21 cellular contexts compared by ENCODE assay signal in the genomic region with DNA sequence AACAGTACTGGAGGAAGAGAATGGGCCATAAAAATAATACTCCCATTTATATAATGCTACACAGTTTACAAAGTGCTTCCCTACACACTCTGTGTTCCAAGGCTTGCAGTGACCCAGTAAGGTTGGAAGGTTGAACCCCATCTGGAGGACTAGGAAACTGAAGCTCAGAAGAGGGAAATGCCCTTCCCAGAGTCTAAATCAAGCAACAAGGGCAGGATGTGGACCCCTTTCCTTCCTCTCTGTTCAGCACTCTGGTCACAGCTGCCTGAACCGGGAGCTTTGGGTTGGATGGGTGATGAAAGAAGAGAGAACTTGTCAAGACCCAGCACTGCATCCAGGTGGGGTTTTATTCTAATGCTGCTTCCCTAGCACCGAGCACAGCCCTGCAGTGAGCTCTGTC. TPM values are rescaled to one million over a fixed set of nuclear protein-coding genes. Genes with fewer than 3 reads are reported as not detected.
DNase-seq lines count a peak whose midpoint lies in the region; TF ChIP-seq lines count a peak whose summit lies in the region.
"Had no signal": no experiment of that assay in that cellular context is flagged by ENCODE, and none has a peak within 500 bp of the region (broad histone marks: within the 10 kb centered on the region; RNA-seq: fewer than 3 reads in every experiment).

No MANE protein-coding gene starts in this region.

- H3K4me3 ChIP-seq in BLaER1 treated with 17β-estradiol and CSF1 and Interleukin-3, amounts not matched to agents 10 nM and 100 nM: peak overlapping the region in 3 of 10 experiments; percentile 1 to 17 (median 6); a peak in 2 of 20 replicates
- H3K4me3 ChIP-seq in PC-9 (no peak overlapping the region), esophagus muscularis mucosa (no peak overlapping the region)
- H3K4me3 ChIP-seq: GM23248 had no signal

- no peaks in the 10 kb centered on the region for H3K9me3 ChIP-seq in BLaER1 treated with 17β-estradiol and CSF1 and Interleukin-3, amounts not matched to agents 10 nM and 100 nM (replicated peaks in 1 of 11)
- H3K9me3 ChIP-seq in PC-9 (ENCODE audit: insufficient read depth, low read depth) (no peaks in the 10 kb centered on the region), esophagus muscularis mucosa (no peaks in the 10 kb centered on the region)

- H3K4me3 Mint-ChIP-seq in dendritic cell treated with granulocyte-macrophage colony-stimulating factor and Interleukin-4, amounts not matched to agents 40 ng/mL and 50 ng/mL, for 4 days: no peak overlapping the region
- no peak overlapping the region for H3K4me3 Mint-ChIP-seq in endothelial cell (ENCODE audit: unreplicated experiment)
- H3K4me3 Mint-ChIP-seq: CD14-positive monocyte; CD4-positive, alpha-beta T cell; CD8-positive, alpha-beta memory T cell had no signal

- no peak for TF ChIP-seq CTCF in endothelial cell (IDR thresholded peaks at IDR 0.05; ENCODE audit: unreplicated experiment)
- TF ChIP-seq CTCF in PC-9 (conservative IDR thresholded peaks at IDR 0.05): no peak
- TF ChIP-seq CTCF in esophagus muscularis mucosa (IDR thresholded peaks at IDR 0.05): no peak

- H3K27me3 ChIP-seq in BLaER1 treated with 17β-estradiol and CSF1 and Interleukin-3, amounts not matched to agents 10 nM and 100 nM: no peaks in the 10 kb centered on the region
- no peaks in the 10 kb centered on the region for H3K27me3 ChIP-seq in PC-9 (ENCODE audit: insufficient read depth, low read depth)
- H3K27me3 ChIP-seq in esophagus muscularis mucosa: no peaks in the 10 kb centered on the region

- intact Hi-C loops in dendritic cell treated with granulocyte-macrophage colony-stimulating factor and Interleukin-4, amounts not matched to agents 40 ng/mL and 50 ng/mL, for 4 days (cut with micrococcal nuclease): no loop called here
- intact Hi-C loops in PC-9 (cut with micrococcal nuclease; ENCODE audit: unreplicated experiment) (no loop called here), esophagus muscularis mucosa (cut with DNase I) (no loop called here), posterior cingulate gyrus (cut with DNase I) (no loop called here)

- no peaks in the 10 kb centered on the region for H3K36me3 Mint-ChIP-seq in dendritic cell treated with granulocyte-macrophage colony-stimulating factor and Interleukin-4, amounts not matched to agents 40 ng/mL and 50 ng/mL, for 4 days (ENCODE audit: low read depth)
- no peaks in the 10 kb centered on the region for H3K36me3 Mint-ChIP-seq in endothelial cell (ENCODE audit: low read depth, unreplicated experiment)
- H3K36me3 Mint-ChIP-seq: CD14-positive monocyte; CD8-positive, alpha-beta memory T cell had no signal

- peak; percentile 26 for DNase-seq in endothelial cell (ENCODE audit: low spot score)
- peak; percentile 26 for DNase-seq in pulmonary artery endothelial cell (ENCODE audit: low read depth, low spot score)
- no peak for DNase-seq in PC-9
- no peak for DNase-seq in esophagus muscularis mucosa (ENCODE audit: extremely low spot score)
- DNase-seq in posterior cingulate gyrus: no peak
- DNase-seq: Calu3; CD4-positive, alpha-beta T cell; CD8-positive, alpha-beta memory T cell; DMS53; DMS79 treated with DMSO at 0.1 percent for 48 hours; GF-D8; HCEC 1CT had no signal

- peaks cover 52 to 72% (median 62%) of the 10 kb centered on the region in 10 experiments for H3K4me1 ChIP-seq in BLaER1 treated with 17β-estradiol and CSF1 and Interleukin-3, amounts not matched to agents 10 nM and 100 nM
- H3K4me1 ChIP-seq in PC-9 (replicated peaks; ENCODE audit: insufficient read depth) (no peaks in the 10 kb centered on the region), esophagus muscularis mucosa (no peaks in the 10 kb centered on the region)

- H2AFZ ChIP-seq in PC-9: no peak overlapping the region
- H2AFZ ChIP-seq: GM23248 had no signal

- no peaks in the 10 kb centered on the region for H3K9me3 Mint-ChIP-seq in dendritic cell treated with granulocyte-macrophage colony-stimulating factor and Interleukin-4, amounts not matched to agents 40 ng/mL and 50 ng/mL, for 4 days
- no peaks in the 10 kb centered on the region for H3K9me3 Mint-ChIP-seq in endothelial cell (ENCODE audit: unreplicated experiment)
- H3K9me3 Mint-ChIP-seq: CD14-positive monocyte; CD4-positive, alpha-beta T cell; CD8-positive, alpha-beta memory T cell had no signal

- peak overlapping the region in 7 of 11 experiments; percentile 41 to 79 (median 69); a peak in 16 of 22 replicates for H3K27ac ChIP-seq in BLaER1 treated with 17β-estradiol and CSF1 and Interleukin-3, amounts not matched to agents 10 nM and 100 nM
- H3K27ac ChIP-seq in PC-9 (no peak overlapping the region), esophagus muscularis mucosa (replicated peaks in 1 of 4) (no peak overlapping the region)
- H3K27ac ChIP-seq: GM23248 had no signal

- WGBS in esophagus muscularis mucosa: 40% methylated on average over 2 of the region's 2 CpGs

- no peak for TF ChIP-seq POLR2A in esophagus muscularis mucosa (IDR thresholded peaks at IDR 0.05; ENCODE audit: low read depth)

- no peaks in the 10 kb centered on the region for H3K9me2 ChIP-seq in PC-9 (ENCODE audit: insufficient read depth)

- H3K79me2 ChIP-seq in PC-9 (ENCODE audit: low read depth): no peaks in the 10 kb centered on the region

- H3K36me3 ChIP-seq in BLaER1 treated with 17β-estradiol and CSF1 and Interleukin-3, amounts not matched to agents 10 nM and 100 nM: no peaks in the 10 kb centered on the region
- H3K36me3 ChIP-seq in PC-9 (ENCODE audit: low read depth) (peaks cover 5% of the 10 kb centered on the region), esophagus muscularis mucosa (no peaks in the 10 kb centered on the region)

- no peaks in the 10 kb centered on the region for H3K27me3 Mint-ChIP-seq in dendritic cell treated with granulocyte-macrophage colony-stimulating factor and Interleukin-4, amounts not matched to agents 40 ng/mL and 50 ng/mL, for 4 days
- peaks cover 5% of the 10 kb centered on the region for H3K27me3 Mint-ChIP-seq in endothelial cell (ENCODE audit: unreplicated experiment)
- H3K27me3 Mint-ChIP-seq: CD4-positive, alpha-beta T cell had no signal

- no peak for TF ChIP-seq EP300 in esophagus muscularis mucosa (IDR thresholded peaks at IDR 0.05)

- peaks cover 40% of the 10 kb centered on the region for H3K4me1 Mint-ChIP-seq in dendritic cell treated with granulocyte-macrophage colony-stimulating factor and Interleukin-4, amounts not matched to agents 40 ng/mL and 50 ng/mL, for 4 days (ENCODE audit: low read depth)
- peaks cover 45% of the 10 kb centered on the region for H3K4me1 Mint-ChIP-seq in endothelial cell (ENCODE audit: unreplicated experiment)
- H3K4me1 Mint-ChIP-seq: CD8-positive, alpha-beta memory T cell had no signal

- peak overlapping the region; percentile 68 to 87 (median 85) for H3K4me2 ChIP-seq in BLaER1 treated with 17β-estradiol and CSF1 and Interleukin-3, amounts not matched to agents 10 nM and 100 nM
- no peak overlapping the region for H3K4me2 ChIP-seq in PC-9

- CTCF ChIA-PET in PC-9 (lab: Charles Lee): interaction anchor here (0.6 to 1.0 kb wide), 2 partner anchors 67 to 484 kb away, joined by 3 read pairs; no protein-coding TSS in a partner anchor

- BruUV-seq in PC-9 (replicated peaks; lab: Mats Ljungman, UMichigan): no TSS peak

- H4K20me1 ChIP-seq in BLaER1 treated with 17β-estradiol and CSF1 and Interleukin-3, amounts not matched to agents 10 nM and 100 nM: no peaks in the 10 kb centered on the region
- no peaks in the 10 kb centered on the region for H4K20me1 ChIP-seq in PC-9 (ENCODE audit: insufficient read depth)

- POLR2A ChIA-PET in PC-9 (lab: Charles Lee; ENCODE audit: unreplicated experiment): no interaction called here

- no peaks in the 10 kb centered on the region; the same call in 1 of the 2 replicates for H3F3A ChIP-seq in PC-9 (ENCODE audit: insufficient read depth, low read depth)

- peak overlapping the region in 7 of 11 experiments; percentile 20 to 53 (median 27); a peak in 9 of 22 replicates for H3K9ac ChIP-seq in BLaER1 treated with 17β-estradiol and CSF1 and Interleukin-3, amounts not matched to agents 10 nM and 100 nM
- H3K9ac ChIP-seq: GM23248 had no signal

- peak overlapping the region; percentile 1 for H3K27ac Mint-ChIP-seq in dendritic cell treated with granulocyte-macrophage colony-stimulating factor and Interleukin-4, amounts not matched to agents 40 ng/mL and 50 ng/mL, for 4 days
- H3K27ac Mint-ChIP-seq in endothelial cell (ENCODE audit: unreplicated experiment): peak overlapping the region; percentile 88
- H3K27ac Mint-ChIP-seq: CD4-positive, alpha-beta T cell; CD8-positive, alpha-beta memory T cell had no signal

RNA-seq across cellular contexts. Expression of gene CAPN8, which starts 47.8 kb away (rescaled TPM):
- total RNA-seq in endothelial cell (ENCODE audit: unreplicated experiment): 0.13 TPM
- not detected in 2 replicates for total RNA-seq in pulmonary artery endothelial cell
- total RNA-seq in PC-9 (2021): 85.6 and 94.7 TPM in 2 replicates
- total RNA-seq in esophagus muscularis mucosa: 1 to 10 TPM in 1 of 4 donors, not detected in 3; 1.0 TPM
- total RNA-seq: A172; A673; CD8-positive, alpha-beta memory T cell; Daoy; G401; GM23248; H7 had no signal

Comparison
In these comparisons a context has a peak if more than half of its experiments do, and no peak if none do; other contexts are left out.
1. H3K27ac ChIP-seq: peak in BLaER1 treated with 17β-estradiol and CSF1 and Interleukin-3, amounts not matched to agents 10 nM and 100 nM (7 of 11); none in PC-9 (single experiment) and esophagus muscularis mucosa (0 of 4).
2. DNase-seq: peak in endothelial cell (single experiment) and pulmonary artery endothelial cell (single experiment); none in PC-9 (0 of 2), esophagus muscularis mucosa (single experiment) and posterior cingulate gyrus (0 of 10).
3. RNA of gene CAPN8, which starts 47.8 kb away (total RNA-seq): 85.6 to 94.7 TPM in PC-9; 1.0 TPM in esophagus muscularis mucosa, 0.13 TPM in endothelial cell (single experiment) and not detected in pulmonary artery endothelial cell; every median in the first group is over 10 times any median in the second.